In the genomic region with DNA sequence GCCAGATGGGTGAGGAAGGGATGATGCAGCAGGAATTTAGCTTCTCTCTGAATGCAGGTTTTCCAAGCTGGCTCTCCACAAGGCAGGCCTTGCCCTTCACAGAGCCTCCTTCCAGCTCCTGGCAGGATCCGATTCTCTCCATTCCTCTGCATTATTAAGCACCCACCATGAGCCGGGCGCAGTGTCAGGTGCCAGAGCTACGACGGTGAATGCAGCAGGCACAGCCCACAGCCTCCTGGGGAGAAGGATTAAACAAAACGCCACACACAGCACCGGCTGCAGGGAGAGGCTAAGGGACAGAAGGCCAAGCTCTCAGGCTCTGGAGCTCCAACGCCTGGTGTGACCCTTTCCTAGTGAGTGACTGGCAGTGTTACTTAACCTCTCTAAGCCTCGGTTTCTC, we compare ENCODE assay signal across 20 cellular contexts. TPM values are rescaled to one million over a fixed set of nuclear protein-coding genes. Genes with fewer than 3 reads are reported as not detected.
DNase-seq lines count a peak whose midpoint lies in the region; ATAC-seq and TF ChIP-seq lines count a peak whose summit lies in the region.
"Had no signal": no experiment of that assay in that cellular context is flagged by ENCODE, and none has a peak within 500 bp of the region (broad histone marks: within the 10 kb centered on the region; RNA-seq: fewer than 3 reads in every experiment).

No MANE protein-coding gene starts in this region.

- H3K79me2 ChIP-seq in osteoblast (ENCODE audit: insufficient read depth, low read length), result no peaks in the 10 kb centered on the region

- H3K9me3 ChIP-seq in osteoblast (ENCODE audit: low read depth, low read length), result no peaks in the 10 kb centered on the region
- H3K9me3 ChIP-seq: BE2C, SJCRH30 had no signal

- no peaks in the 10 kb centered on the region for H3K9me3 Mint-ChIP-seq in type B pancreatic cell
- H3K9me3 Mint-ChIP-seq: CD4-positive, alpha-beta T cell had no signal

- no peak overlapping the region for H3K4me3 Mint-ChIP-seq in type B pancreatic cell
- H3K4me3 Mint-ChIP-seq: CD4-positive, alpha-beta T cell had no signal

- H3K27me3 Mint-ChIP-seq in type B pancreatic cell, result peaks cover 51% of the 10 kb centered on the region
- H3K27me3 Mint-ChIP-seq: CD4-positive, alpha-beta T cell had no signal

- H3K36me3 Mint-ChIP-seq in type B pancreatic cell, result no peaks in the 10 kb centered on the region

- no peak overlapping the region for H3K4me3 ChIP-seq in osteoblast (ENCODE audit: insufficient read depth, low read length)
- H3K4me3 ChIP-seq: GM12878, SJCRH30 had no signal

- H3K27me3 ChIP-seq in osteoblast (ENCODE audit: insufficient read depth, low read length), result no peaks in the 10 kb centered on the region
- H3K27me3 ChIP-seq: BE2C, SJCRH30 had no signal

- H3K27ac Mint-ChIP-seq in type B pancreatic cell, result no peak overlapping the region
- H3K27ac Mint-ChIP-seq: CD4-positive, alpha-beta T cell had no signal

- no peak overlapping the region for H3K27ac ChIP-seq in osteoblast (ENCODE audit: low read depth, low read length)
- H3K27ac ChIP-seq: 22Rv1, SJCRH30 had no signal

- DNase-seq in DMS 273 (lab: John Stamatoyannopoulos, UW; ENCODE audit: unreplicated experiment) (peak; percentile 26), DMS 273 treated with DMSO at 0.1 percent for 48 hours (lab: John Stamatoyannopoulos, UW) (no peak), NCI-H146 treated with DMSO at 0.1 percent for 48 hours (lab: John Stamatoyannopoulos, UW; ENCODE audit: unreplicated experiment) (peak; percentile 7), cerebellum (ENCODE audit: low spot score) (peak; percentile 55), osteoblast (ENCODE audit: insufficient read length, low spot score, missing footprints) (no peak), type B pancreatic cell (ENCODE audit: extremely low spot score, unreplicated experiment) (no peak), T1000 (lab: John Stamatoyannopoulos, UW) (no peak)
- DNase-seq: BE2C; CD4-positive, alpha-beta T cell; DND-41; GDM1; GOT3; KBM-7; NCI-H1048; NCI-H1694; NCI-H524 treated with DMSO at 0.1 percent for 48 hours had no signal

- peaks cover 9% of the 10 kb centered on the region for H3K4me1 ChIP-seq in osteoblast (ENCODE audit: insufficient read depth, low read length)
- H3K4me1 ChIP-seq: BE2C, SJCRH30 had no signal

- no peaks in the 10 kb centered on the region for H3K36me3 ChIP-seq in osteoblast (ENCODE audit: insufficient read depth, low read length)
- H3K36me3 ChIP-seq: BE2C, SJCRH30 had no signal

- H4K20me1 ChIP-seq in osteoblast (ENCODE audit: insufficient read depth, low read length), result no peaks in the 10 kb centered on the region

- TF ChIP-seq CTCF in osteoblast (IDR thresholded peaks at IDR 0.05; ENCODE audit: extremely low read depth, low read depth, low read length), result no peak
- no peak for TF ChIP-seq CTCF in type B pancreatic cell (conservative IDR thresholded peaks at IDR 0.05)

- peaks cover under 1% of the 10 kb centered on the region for H3K4me1 Mint-ChIP-seq in type B pancreatic cell (ENCODE audit: unreplicated experiment)

- H2AFZ ChIP-seq in osteoblast (ENCODE audit: low read length), result peak overlapping the region; percentile 20

- ATAC-seq in HG03045 (IDR thresholded peaks at IDR 0.05; ENCODE audit: unreplicated experiment), result no peak

- no peak overlapping the region for H3K4me2 ChIP-seq in osteoblast (ENCODE audit: insufficient read depth, low read length)

RNA-seq across cellular contexts. Expression of a gene that starts 7.1 kb away (rescaled TPM):
- 3.4 TPM for total RNA-seq in cerebellum
- total RNA-seq in osteoblast, result 33.7 and 43.9 TPM in 2 replicates
- total RNA-seq in type B pancreatic cell (ENCODE audit: low replicate concordance), result 18.2 and 21.4 TPM in 2 replicates

RNA-seq across cellular contexts. Expression of a gene that starts 12.0 kb away (rescaled TPM):
- total RNA-seq in cerebellum, result 7.5 TPM
- not detected in 2 replicates for total RNA-seq in osteoblast
- total RNA-seq in type B pancreatic cell (ENCODE audit: low replicate concordance), result not detected in 2 replicates
- total RNA-seq: GM12878, SJCRH30 had no signal

RNA-seq across cellular contexts. Expression of a gene that starts 24.3 kb away (rescaled TPM):
- total RNA-seq in cerebellum (1.1 TPM), osteoblast (105 and 119 TPM in 2 replicates), type B pancreatic cell (ENCODE audit: low replicate concordance) (7.8 and 12.5 TPM in 2 replicates)
- total RNA-seq: SJCRH30 had no signal

RNA-seq across cellular contexts. Expression of a gene that starts 31.1 kb away (rescaled TPM):
- not detected for total RNA-seq in cerebellum
- 8.5 and 8.7 TPM in 2 replicates for total RNA-seq in osteoblast
- not detected in 2 replicates for total RNA-seq in type B pancreatic cell (ENCODE audit: low replicate concordance)
- total RNA-seq: CD4-positive, alpha-beta T cell; GM12878; SJCRH30 had no signal

RNA-seq across cellular contexts. Expression of a gene that starts 36.5 kb away (rescaled TPM):
- total RNA-seq in cerebellum (not detected), osteoblast (not detected in 2 replicates), type B pancreatic cell (ENCODE audit: low replicate concordance) (not detected in 2 replicates)
- total RNA-seq: CD4-positive, alpha-beta T cell; GM12878; SJCRH30 had no signal

Comparison
In these comparisons a context has a peak if more than half of its experiments do, and no peak if none do; other contexts are left out.
1. DNase-seq: peak in DMS 273 (single experiment), NCI-H146 treated with DMSO at 0.1 percent for 48 hours (single experiment) and cerebellum (single experiment); none in DMS 273 treated with DMSO at 0.1 percent for 48 hours (single experiment), osteoblast (single experiment), type B pancreatic cell (single experiment) and T1000 (single experiment).